2 cellular contexts compared by ENCODE assay signal in the genomic region with DNA sequence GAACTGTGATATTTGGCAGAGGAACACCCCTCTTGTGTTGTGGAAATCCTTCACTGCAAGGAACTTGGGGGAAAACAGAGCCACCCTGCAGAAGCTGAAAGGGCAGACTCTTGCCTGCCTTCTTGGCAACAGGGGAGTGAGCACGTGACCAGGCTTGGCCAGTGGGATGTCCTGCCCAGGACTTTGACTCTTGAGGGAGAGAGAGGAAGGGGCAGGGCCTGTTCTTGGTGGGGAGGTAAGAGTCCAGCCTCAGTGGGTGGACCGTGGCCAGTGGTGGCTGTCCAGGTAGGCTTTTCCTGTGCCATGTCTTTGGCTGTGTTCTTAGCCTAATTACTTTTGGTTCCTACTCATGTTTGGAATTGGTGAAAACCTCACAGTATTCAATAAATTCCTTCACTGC.
TF ChIP-seq lines count a peak whose summit lies in the region.

No MANE protein-coding gene starts in this region.

TF ChIP-seq in WTC11, 78 proteins besides CTCF, POLR2A, EP300 and RAD21:
- TF ChIP-seq, protein P1, sequence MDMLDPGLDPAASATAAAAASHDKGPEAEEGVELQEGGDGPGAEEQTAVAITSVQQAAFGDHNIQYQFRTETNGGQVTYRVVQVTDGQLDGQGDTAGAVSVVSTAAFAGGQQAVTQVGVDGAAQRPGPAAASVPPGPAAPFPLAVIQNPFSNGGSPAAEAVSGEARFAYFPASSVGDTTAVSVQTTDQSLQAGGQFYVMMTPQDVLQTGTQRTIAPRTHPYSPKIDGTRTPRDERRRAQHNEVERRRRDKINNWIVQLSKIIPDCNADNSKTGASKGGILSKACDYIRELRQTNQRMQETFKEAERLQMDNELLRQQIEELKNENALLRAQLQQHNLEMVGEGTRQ (CRISPR knock-in tag; IDR thresholded peaks at IDR 0.05) = peak; percentile 87
- no peak for TF ChIP-seq HMGA2 (CRISPR knock-in tag; IDR thresholded peaks at IDR 0.05)
- no peak for TF ChIP-seq NR2C2 (CRISPR knock-in tag; IDR thresholded peaks at IDR 0.05)
- peak; percentile 78 for TF ChIP-seq USF1 (CRISPR knock-in tag; IDR thresholded peaks at IDR 0.05)
TF ChIP-seq in WTC11: peak in this region for 2.

TF ChIP-seq in HepG2, 621 proteins besides CTCF, POLR2A, EP300 and RAD21 (continues in another document):
- TF ChIP-seq, protein P1 (IDR thresholded peaks at IDR 0.05; ENCODE audit: low read depth, low read length) = peak; percentile 80
- TF ChIP-seq, protein P1 (CRISPR knock-in tag; IDR thresholded peaks at IDR 0.05; ENCODE audit: borderline replicate concordance) = peak; percentile 93; the same call in 1 of the 2 replicates
- TF ChIP-seq, protein P2, sequence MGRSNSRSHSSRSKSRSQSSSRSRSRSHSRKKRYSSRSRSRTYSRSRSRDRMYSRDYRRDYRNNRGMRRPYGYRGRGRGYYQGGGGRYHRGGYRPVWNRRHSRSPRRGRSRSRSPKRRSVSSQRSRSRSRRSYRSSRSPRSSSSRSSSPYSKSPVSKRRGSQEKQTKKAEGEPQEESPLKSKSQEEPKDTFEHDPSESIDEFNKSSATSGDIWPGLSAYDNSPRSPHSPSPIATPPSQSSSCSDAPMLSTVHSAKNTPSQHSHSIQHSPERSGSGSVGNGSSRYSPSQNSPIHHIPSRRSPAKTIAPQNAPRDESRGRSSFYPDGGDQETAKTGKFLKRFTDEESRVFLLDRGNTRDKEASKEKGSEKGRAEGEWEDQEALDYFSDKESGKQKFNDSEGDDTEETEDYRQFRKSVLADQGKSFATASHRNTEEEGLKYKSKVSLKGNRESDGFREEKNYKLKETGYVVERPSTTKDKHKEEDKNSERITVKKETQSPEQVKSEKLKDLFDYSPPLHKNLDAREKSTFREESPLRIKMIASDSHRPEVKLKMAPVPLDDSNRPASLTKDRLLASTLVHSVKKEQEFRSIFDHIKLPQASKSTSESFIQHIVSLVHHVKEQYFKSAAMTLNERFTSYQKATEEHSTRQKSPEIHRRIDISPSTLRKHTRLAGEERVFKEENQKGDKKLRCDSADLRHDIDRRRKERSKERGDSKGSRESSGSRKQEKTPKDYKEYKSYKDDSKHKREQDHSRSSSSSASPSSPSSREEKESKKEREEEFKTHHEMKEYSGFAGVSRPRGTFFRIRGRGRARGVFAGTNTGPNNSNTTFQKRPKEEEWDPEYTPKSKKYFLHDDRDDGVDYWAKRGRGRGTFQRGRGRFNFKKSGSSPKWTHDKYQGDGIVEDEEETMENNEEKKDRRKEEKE (IDR thresholded peaks at IDR 0.05) = no peak
- no peak for TF ChIP-seq ZNF207 (IDR thresholded peaks at IDR 0.05; ENCODE audit: borderline replicate concordance)
- no peak for TF ChIP-seq ZNF564 (CRISPR knock-in tag; IDR thresholded peaks at IDR 0.05)
- TF ChIP-seq KLF11 (CRISPR knock-in tag; IDR thresholded peaks at IDR 0.05) = no peak
- no peak for TF ChIP-seq PPARG (CRISPR knock-in tag; conservative IDR thresholded peaks at IDR 0.05)
- TF ChIP-seq RAD51 (IDR thresholded peaks at IDR 0.05; ENCODE audit: borderline replicate concordance) = peak; percentile 70; the same call in 1 of the 2 replicates
- TF ChIP-seq ZBTB46 (CRISPR knock-in tag; IDR thresholded peaks at IDR 0.05; ENCODE audit: borderline replicate concordance) = no peak
- TF ChIP-seq FOXO1 (CRISPR knock-in tag; IDR thresholded peaks at IDR 0.05) = 0 out of 2 replicates have a peak, but pooled peaks have one; percentile 13
- TF ChIP-seq SSRP1 (CRISPR knock-in tag; IDR thresholded peaks at IDR 0.05) = no peak
- TF ChIP-seq FOXC1 (CRISPR knock-in tag; IDR thresholded peaks at IDR 0.05; ENCODE audit: borderline replicate concordance) = no peak
- no peak for TF ChIP-seq XRCC5 (optimal IDR thresholded peaks at IDR 0.05; ENCODE audit: low read length)
- TF ChIP-seq ZNF234 (CRISPR knock-in tag; conservative IDR thresholded peaks at IDR 0.05) = no peak
- TF ChIP-seq, protein P3, sequence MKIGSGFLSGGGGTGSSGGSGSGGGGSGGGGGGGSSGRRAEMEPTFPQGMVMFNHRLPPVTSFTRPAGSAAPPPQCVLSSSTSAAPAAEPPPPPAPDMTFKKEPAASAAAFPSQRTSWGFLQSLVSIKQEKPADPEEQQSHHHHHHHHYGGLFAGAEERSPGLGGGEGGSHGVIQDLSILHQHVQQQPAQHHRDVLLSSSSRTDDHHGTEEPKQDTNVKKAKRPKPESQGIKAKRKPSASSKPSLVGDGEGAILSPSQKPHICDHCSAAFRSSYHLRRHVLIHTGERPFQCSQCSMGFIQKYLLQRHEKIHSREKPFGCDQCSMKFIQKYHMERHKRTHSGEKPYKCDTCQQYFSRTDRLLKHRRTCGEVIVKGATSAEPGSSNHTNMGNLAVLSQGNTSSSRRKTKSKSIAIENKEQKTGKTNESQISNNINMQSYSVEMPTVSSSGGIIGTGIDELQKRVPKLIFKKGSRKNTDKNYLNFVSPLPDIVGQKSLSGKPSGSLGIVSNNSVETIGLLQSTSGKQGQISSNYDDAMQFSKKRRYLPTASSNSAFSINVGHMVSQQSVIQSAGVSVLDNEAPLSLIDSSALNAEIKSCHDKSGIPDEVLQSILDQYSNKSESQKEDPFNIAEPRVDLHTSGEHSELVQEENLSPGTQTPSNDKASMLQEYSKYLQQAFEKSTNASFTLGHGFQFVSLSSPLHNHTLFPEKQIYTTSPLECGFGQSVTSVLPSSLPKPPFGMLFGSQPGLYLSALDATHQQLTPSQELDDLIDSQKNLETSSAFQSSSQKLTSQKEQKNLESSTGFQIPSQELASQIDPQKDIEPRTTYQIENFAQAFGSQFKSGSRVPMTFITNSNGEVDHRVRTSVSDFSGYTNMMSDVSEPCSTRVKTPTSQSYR (CRISPR knock-in tag; IDR thresholded peaks at IDR 0.05; ENCODE audit: borderline replicate concordance) = no peak
- no peak for TF ChIP-seq ZNF343 (CRISPR knock-in tag; IDR thresholded peaks at IDR 0.05)
- TF ChIP-seq, protein P4, sequence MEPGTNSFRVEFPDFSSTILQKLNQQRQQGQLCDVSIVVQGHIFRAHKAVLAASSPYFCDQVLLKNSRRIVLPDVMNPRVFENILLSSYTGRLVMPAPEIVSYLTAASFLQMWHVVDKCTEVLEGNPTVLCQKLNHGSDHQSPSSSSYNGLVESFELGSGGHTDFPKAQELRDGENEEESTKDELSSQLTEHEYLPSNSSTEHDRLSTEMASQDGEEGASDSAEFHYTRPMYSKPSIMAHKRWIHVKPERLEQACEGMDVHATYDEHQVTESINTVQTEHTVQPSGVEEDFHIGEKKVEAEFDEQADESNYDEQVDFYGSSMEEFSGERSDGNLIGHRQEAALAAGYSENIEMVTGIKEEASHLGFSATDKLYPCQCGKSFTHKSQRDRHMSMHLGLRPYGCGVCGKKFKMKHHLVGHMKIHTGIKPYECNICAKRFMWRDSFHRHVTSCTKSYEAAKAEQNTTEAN (CRISPR knock-in tag; conservative IDR thresholded peaks at IDR 0.05) = no peak
- peak; percentile 29; the same call in 1 of the 2 replicates for TF ChIP-seq GATAD1 (CRISPR knock-in tag; IDR thresholded peaks at IDR 0.05)
- TF ChIP-seq FOXO4 (CRISPR knock-in tag; conservative IDR thresholded peaks at IDR 0.05) = no peak
- peak; percentile 12; the same call in 1 of the 2 replicates for TF ChIP-seq RXRB (CRISPR knock-in tag; IDR thresholded peaks at IDR 0.05; ENCODE audit: borderline replicate concordance)
- TF ChIP-seq HMG20B (CRISPR knock-in tag; conservative IDR thresholded peaks at IDR 0.05) = no peak
- TF ChIP-seq ZNF644 (CRISPR knock-in tag; IDR thresholded peaks at IDR 0.05; ENCODE audit: low read depth) = no peak
- TF ChIP-seq TBP (CRISPR knock-in tag; IDR thresholded peaks at IDR 0.05) = no peak
- TF ChIP-seq SRSF4 (IDR thresholded peaks at IDR 0.05; ENCODE audit: low read depth, low read length, poor library complexity, severe bottlenecking) = no peak
- TF ChIP-seq, protein P5, sequence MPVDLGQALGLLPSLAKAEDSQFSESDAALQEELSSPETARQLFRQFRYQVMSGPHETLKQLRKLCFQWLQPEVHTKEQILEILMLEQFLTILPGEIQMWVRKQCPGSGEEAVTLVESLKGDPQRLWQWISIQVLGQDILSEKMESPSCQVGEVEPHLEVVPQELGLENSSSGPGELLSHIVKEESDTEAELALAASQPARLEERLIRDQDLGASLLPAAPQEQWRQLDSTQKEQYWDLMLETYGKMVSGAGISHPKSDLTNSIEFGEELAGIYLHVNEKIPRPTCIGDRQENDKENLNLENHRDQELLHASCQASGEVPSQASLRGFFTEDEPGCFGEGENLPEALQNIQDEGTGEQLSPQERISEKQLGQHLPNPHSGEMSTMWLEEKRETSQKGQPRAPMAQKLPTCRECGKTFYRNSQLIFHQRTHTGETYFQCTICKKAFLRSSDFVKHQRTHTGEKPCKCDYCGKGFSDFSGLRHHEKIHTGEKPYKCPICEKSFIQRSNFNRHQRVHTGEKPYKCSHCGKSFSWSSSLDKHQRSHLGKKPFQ (CRISPR knock-in tag; IDR thresholded peaks at IDR 0.05; ENCODE audit: insufficient replicate concordance) = no peak
- TF ChIP-seq BHLHE40 (IDR thresholded peaks at IDR 0.05; ENCODE audit: low read length) = peak; percentile 51
- TF ChIP-seq, protein P6, sequence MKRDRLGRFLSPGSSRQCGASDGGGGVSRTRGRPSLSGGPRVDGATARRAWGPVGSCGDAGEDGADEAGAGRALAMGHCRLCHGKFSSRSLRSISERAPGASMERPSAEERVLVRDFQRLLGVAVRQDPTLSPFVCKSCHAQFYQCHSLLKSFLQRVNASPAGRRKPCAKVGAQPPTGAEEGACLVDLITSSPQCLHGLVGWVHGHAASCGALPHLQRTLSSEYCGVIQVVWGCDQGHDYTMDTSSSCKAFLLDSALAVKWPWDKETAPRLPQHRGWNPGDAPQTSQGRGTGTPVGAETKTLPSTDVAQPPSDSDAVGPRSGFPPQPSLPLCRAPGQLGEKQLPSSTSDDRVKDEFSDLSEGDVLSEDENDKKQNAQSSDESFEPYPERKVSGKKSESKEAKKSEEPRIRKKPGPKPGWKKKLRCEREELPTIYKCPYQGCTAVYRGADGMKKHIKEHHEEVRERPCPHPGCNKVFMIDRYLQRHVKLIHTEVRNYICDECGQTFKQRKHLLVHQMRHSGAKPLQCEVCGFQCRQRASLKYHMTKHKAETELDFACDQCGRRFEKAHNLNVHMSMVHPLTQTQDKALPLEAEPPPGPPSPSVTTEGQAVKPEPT (CRISPR knock-in tag; IDR thresholded peaks at IDR 0.05; ENCODE audit: low read depth) = no peak
- TF ChIP-seq ZMYM4 (CRISPR knock-in tag; IDR thresholded peaks at IDR 0.05) = peak; percentile 72
- no peak for TF ChIP-seq ZNF333 (CRISPR knock-in tag; IDR thresholded peaks at IDR 0.05; ENCODE audit: borderline replicate concordance)
- TF ChIP-seq, protein P7, sequence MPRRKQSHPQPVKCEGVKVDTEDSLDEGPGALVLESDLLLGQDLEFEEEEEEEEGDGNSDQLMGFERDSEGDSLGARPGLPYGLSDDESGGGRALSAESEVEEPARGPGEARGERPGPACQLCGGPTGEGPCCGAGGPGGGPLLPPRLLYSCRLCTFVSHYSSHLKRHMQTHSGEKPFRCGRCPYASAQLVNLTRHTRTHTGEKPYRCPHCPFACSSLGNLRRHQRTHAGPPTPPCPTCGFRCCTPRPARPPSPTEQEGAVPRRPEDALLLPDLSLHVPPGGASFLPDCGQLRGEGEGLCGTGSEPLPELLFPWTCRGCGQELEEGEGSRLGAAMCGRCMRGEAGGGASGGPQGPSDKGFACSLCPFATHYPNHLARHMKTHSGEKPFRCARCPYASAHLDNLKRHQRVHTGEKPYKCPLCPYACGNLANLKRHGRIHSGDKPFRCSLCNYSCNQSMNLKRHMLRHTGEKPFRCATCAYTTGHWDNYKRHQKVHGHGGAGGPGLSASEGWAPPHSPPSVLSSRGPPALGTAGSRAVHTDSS (CRISPR knock-in tag; conservative IDR thresholded peaks at IDR 0.05) = no peak
- TF ChIP-seq FOXJ3 (CRISPR knock-in tag; IDR thresholded peaks at IDR 0.05; ENCODE audit: borderline replicate concordance) = no peak
- no peak for TF ChIP-seq JARID2 (CRISPR knock-in tag; IDR thresholded peaks at IDR 0.05; ENCODE audit: insufficient replicate concordance)
- no peak for TF ChIP-seq MATR3 (CRISPR knock-in tag; IDR thresholded peaks at IDR 0.05)
